ENCODE assay signal across 1 cellular context in the genomic region with DNA sequence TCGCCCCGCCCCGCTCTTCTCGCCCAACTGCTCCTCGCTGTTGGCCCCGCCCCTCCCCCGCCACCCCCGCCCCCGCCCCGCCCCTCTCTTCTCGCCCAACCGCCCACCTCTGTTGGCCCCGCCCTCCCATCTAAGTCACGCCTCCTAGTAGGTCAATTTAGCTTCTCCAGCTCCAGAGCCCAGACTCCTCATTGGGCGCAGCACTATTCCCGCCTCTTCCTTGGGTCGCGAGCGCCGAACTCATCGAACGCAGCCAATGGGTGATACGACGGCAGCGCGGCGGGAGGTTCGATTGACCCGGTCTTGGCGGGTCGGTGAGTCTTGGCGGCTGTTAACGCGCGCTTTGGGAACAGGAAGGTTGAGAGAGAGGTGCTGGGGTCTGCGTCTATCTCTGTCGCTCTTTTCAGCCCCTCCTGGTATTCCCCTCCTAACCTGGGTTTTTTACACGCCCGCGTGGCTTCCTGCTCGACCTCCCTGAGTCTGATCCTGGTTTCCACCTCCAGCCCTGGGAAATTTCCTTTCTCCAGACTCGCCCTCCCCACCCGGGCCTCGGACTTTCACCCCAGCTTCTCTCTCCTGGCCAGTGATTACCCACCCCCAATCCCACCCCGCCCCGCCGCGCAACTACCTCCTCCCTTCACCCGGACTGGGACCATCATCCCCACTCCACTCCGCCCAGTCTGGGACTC.
TF ChIP-seq lines count a peak whose summit lies in the region.

Gene RAD54L, plus strand, starts transcription at position 331 of the 689 bp plus-strand sequence. CDS start 643 bp downstream, outside the sequence.

TF ChIP-seq in WTC11, 78 proteins besides CTCF, POLR2A, EP300 and RAD21 (continued from another document and continues in another):
- TF ChIP-seq ZNF138 (CRISPR knock-in tag; conservative IDR thresholded peaks at IDR 0.05) (no peak), CREB1 (CRISPR knock-in tag; IDR thresholded peaks at IDR 0.05) (no peak), ZNF121 (CRISPR knock-in tag; IDR thresholded peaks at IDR 0.05) (no peak), ETV6 (CRISPR knock-in tag; IDR thresholded peaks at IDR 0.05) (peak; percentile 22), ZNF317 (CRISPR knock-in tag; IDR thresholded peaks at IDR 0.05; ENCODE audit: borderline replicate concordance, low read depth) (no peak), AFF4 (CRISPR knock-in tag; IDR thresholded peaks at IDR 0.05; ENCODE audit: borderline replicate concordance) (no peak), RELA (CRISPR knock-in tag; IDR thresholded peaks at IDR 0.05; ENCODE audit: borderline replicate concordance) (no peak), EMX1 (CRISPR knock-in tag; IDR thresholded peaks at IDR 0.05) (no peak), SOX15 (CRISPR knock-in tag; IDR thresholded peaks at IDR 0.05) (no peak), TP53 (CRISPR knock-in tag; IDR thresholded peaks at IDR 0.05) (no peak), FOXP1 (CRISPR knock-in tag; IDR thresholded peaks at IDR 0.05; ENCODE audit: borderline replicate concordance) (peak; percentile 67; the same call in 1 of the 2 replicates), ESRRA (CRISPR knock-in tag; IDR thresholded peaks at IDR 0.05; ENCODE audit: borderline replicate concordance) (no peak), RORB (CRISPR knock-in tag; IDR thresholded peaks at IDR 0.05) (no peak), ZNF219 (CRISPR knock-in tag; IDR thresholded peaks at IDR 0.05; ENCODE audit: borderline replicate concordance) (no peak), SP1 (CRISPR knock-in tag; conservative IDR thresholded peaks at IDR 0.05) (peak; percentile 99), ZNF425 (CRISPR knock-in tag; conservative IDR thresholded peaks at IDR 0.05) (no peak), JUN (CRISPR knock-in tag; IDR thresholded peaks at IDR 0.05) (no peak), ZNF281 (CRISPR knock-in tag; IDR thresholded peaks at IDR 0.05) (no peak), NFE2L1 (CRISPR knock-in tag; IDR thresholded peaks at IDR 0.05) (peak; percentile 85; the same call in 1 of the 2 replicates), TCF7 (CRISPR knock-in tag; IDR thresholded peaks at IDR 0.05; ENCODE audit: low read depth) (no peak), NFATC4 (CRISPR knock-in tag; IDR thresholded peaks at IDR 0.05) (no peak), NFYB (CRISPR knock-in tag; conservative IDR thresholded peaks at IDR 0.05; ENCODE audit: low read depth) (peak; percentile 95), ATF1 (CRISPR knock-in tag; IDR thresholded peaks at IDR 0.05) (no peak), CBFB (CRISPR knock-in tag; IDR thresholded peaks at IDR 0.05; ENCODE audit: low read depth) (no peak), ZNF671 (CRISPR knock-in tag; IDR thresholded peaks at IDR 0.05) (no peak), GABPB1 (CRISPR knock-in tag; IDR thresholded peaks at IDR 0.05) (peak; percentile 87), CREM (CRISPR knock-in tag; IDR thresholded peaks at IDR 0.05) (no peak), JAZF1 (CRISPR knock-in tag; IDR thresholded peaks at IDR 0.05) (no peak), MAX (CRISPR knock-in tag; IDR thresholded peaks at IDR 0.05) (no peak; the same call in 1 of the 2 replicates), ZBTB21 (CRISPR knock-in tag; IDR thresholded peaks at IDR 0.05; ENCODE audit: borderline replicate concordance) (no peak), SMAD3 (CRISPR knock-in tag; IDR thresholded peaks at IDR 0.05; ENCODE audit: borderline replicate concordance) (0 out of 2 replicates have a peak, but pooled peaks have one; percentile 67)
- TF ChIP-seq, protein P1, sequence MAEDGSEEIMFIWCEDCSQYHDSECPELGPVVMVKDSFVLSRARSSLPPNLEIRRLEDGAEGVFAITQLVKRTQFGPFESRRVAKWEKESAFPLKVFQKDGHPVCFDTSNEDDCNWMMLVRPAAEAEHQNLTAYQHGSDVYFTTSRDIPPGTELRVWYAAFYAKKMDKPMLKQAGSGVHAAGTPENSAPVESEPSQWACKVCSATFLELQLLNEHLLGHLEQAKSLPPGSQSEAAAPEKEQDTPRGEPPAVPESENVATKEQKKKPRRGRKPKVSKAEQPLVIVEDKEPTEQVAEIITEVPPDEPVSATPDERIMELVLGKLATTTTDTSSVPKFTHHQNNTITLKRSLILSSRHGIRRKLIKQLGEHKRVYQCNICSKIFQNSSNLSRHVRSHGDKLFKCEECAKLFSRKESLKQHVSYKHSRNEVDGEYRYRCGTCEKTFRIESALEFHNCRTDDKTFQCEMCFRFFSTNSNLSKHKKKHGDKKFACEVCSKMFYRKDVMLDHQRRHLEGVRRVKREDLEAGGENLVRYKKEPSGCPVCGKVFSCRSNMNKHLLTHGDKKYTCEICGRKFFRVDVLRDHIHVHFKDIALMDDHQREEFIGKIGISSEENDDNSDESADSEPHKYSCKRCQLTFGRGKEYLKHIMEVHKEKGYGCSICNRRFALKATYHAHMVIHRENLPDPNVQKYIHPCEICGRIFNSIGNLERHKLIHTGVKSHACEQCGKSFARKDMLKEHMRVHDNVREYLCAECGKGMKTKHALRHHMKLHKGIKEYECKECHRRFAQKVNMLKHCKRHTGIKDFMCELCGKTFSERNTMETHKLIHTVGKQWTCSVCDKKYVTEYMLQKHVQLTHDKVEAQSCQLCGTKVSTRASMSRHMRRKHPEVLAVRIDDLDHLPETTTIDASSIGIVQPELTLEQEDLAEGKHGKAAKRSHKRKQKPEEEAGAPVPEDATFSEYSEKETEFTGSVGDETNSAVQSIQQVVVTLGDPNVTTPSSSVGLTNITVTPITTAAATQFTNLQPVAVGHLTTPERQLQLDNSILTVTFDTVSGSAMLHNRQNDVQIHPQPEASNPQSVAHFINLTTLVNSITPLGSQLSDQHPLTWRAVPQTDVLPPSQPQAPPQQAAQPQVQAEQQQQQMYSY (CRISPR knock-in tag; IDR thresholded peaks at IDR 0.05) = no peak
- TF ChIP-seq, protein P2, sequence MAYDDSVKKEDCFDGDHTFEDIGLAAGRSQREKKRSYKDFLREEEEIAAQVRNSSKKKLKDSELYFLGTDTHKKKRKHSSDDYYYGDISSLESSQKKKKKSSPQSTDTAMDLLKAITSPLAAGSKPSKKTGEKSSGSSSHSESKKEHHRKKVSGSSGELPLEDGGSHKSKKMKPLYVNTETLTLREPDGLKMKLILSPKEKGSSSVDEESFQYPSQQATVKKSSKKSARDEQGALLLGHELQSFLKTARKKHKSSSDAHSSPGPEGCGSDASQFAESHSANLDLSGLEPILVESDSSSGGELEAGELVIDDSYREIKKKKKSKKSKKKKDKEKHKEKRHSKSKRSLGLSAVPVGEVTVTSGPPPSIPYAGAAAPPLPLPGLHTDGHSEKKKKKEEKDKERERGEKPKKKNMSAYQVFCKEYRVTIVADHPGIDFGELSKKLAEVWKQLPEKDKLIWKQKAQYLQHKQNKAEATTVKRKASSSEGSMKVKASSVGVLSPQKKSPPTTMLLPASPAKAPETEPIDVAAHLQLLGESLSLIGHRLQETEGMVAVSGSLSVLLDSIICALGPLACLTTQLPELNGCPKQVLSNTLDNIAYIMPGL (CRISPR knock-in tag; IDR thresholded peaks at IDR 0.05) = no peak
- TF ChIP-seq, protein P3, sequence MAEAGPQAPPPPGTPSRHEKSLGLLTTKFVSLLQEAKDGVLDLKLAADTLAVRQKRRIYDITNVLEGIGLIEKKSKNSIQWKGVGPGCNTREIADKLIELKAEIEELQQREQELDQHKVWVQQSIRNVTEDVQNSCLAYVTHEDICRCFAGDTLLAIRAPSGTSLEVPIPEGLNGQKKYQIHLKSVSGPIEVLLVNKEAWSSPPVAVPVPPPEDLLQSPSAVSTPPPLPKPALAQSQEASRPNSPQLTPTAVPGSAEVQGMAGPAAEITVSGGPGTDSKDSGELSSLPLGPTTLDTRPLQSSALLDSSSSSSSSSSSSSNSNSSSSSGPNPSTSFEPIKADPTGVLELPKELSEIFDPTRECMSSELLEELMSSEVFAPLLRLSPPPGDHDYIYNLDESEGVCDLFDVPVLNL (CRISPR knock-in tag; IDR thresholded peaks at IDR 0.05; ENCODE audit: borderline replicate concordance, low read depth) = peak; percentile 99
- TF ChIP-seq, protein P4, sequence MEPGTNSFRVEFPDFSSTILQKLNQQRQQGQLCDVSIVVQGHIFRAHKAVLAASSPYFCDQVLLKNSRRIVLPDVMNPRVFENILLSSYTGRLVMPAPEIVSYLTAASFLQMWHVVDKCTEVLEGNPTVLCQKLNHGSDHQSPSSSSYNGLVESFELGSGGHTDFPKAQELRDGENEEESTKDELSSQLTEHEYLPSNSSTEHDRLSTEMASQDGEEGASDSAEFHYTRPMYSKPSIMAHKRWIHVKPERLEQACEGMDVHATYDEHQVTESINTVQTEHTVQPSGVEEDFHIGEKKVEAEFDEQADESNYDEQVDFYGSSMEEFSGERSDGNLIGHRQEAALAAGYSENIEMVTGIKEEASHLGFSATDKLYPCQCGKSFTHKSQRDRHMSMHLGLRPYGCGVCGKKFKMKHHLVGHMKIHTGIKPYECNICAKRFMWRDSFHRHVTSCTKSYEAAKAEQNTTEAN (CRISPR knock-in tag; IDR thresholded peaks at IDR 0.05) = no peak
- TF ChIP-seq, protein P5, sequence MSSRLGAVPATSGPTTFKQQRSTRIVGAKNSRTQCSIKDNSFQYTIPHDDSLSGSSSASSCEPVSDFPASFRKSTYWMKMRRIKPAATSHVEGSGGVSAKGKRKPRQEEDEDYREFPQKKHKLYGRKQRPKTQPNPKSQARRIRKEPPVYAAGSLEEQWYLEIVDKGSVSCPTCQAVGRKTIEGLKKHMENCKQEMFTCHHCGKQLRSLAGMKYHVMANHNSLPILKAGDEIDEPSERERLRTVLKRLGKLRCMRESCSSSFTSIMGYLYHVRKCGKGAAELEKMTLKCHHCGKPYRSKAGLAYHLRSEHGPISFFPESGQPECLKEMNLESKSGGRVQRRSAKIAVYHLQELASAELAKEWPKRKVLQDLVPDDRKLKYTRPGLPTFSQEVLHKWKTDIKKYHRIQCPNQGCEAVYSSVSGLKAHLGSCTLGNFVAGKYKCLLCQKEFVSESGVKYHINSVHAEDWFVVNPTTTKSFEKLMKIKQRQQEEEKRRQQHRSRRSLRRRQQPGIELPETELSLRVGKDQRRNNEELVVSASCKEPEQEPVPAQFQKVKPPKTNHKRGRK (CRISPR knock-in tag; IDR thresholded peaks at IDR 0.05; ENCODE audit: borderline replicate concordance) = no peak
- TF ChIP-seq, protein P6, sequence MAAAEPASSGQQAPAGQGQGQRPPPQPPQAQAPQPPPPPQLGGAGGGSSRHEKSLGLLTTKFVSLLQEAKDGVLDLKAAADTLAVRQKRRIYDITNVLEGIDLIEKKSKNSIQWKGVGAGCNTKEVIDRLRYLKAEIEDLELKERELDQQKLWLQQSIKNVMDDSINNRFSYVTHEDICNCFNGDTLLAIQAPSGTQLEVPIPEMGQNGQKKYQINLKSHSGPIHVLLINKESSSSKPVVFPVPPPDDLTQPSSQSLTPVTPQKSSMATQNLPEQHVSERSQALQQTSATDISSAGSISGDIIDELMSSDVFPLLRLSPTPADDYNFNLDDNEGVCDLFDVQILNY (CRISPR knock-in tag; IDR thresholded peaks at IDR 0.05) = peak; percentile 98
